Comparison of ENCODE assay signal across 18 cellular contexts in genomic region chr11:134363592-134363991, GRCh38. TPM values are rescaled to one million over a fixed set of nuclear protein-coding genes. Genes with fewer than 3 reads are reported as not detected.
DNase-seq lines count a peak whose midpoint lies in the region; TF ChIP-seq lines count a peak whose summit lies in the region.
"Had no signal": no experiment of that assay in that cellular context is flagged by ENCODE, and none has a peak within 500 bp of the region (broad histone marks: within the 10 kb centered on the region; RNA-seq: fewer than 3 reads in every experiment).

No MANE protein-coding gene starts in this region.

- no peaks in the 10 kb centered on the region for H3K9me3 ChIP-seq in BLaER1
- no peaks in the 10 kb centered on the region for H3K9me3 ChIP-seq in sigmoid colon
- H3K9me3 ChIP-seq: SJCRH30 had no signal

- peaks cover 48% of the 10 kb centered on the region; the same call in 1 of the 2 replicates for H4K20me1 ChIP-seq in BLaER1

- H3K4me3 ChIP-seq in BLaER1 (no peak overlapping the region), sigmoid colon (no peak overlapping the region)
- H3K4me3 ChIP-seq: SJCRH30 had no signal

- intact Hi-C loops in sigmoid colon (cut with DNase I): no loop called here

- WGBS in sigmoid colon, 2 donors: 84 to 87% methylated on average over 7 of the region's 7 CpGs

- no peaks in the 10 kb centered on the region for H3K36me3 ChIP-seq in BLaER1
- peaks cover 0 to 48% (median under 1%) of the 10 kb centered on the region in 4 donors for H3K36me3 ChIP-seq in sigmoid colon
- H3K36me3 ChIP-seq: SJCRH30 had no signal

- H3K4me1 Mint-ChIP-seq in brain: peaks cover 27% of the 10 kb centered on the region

- peak overlapping the region; percentile 56 for H3K4me2 ChIP-seq in BLaER1

- no peak for TF ChIP-seq EP300 in sigmoid colon (IDR thresholded peaks at IDR 0.05)

- peaks cover 67% of the 10 kb centered on the region for H3K4me1 ChIP-seq in BLaER1
- H3K4me1 ChIP-seq in sigmoid colon: peaks cover 0 to 11% (median 0%) of the 10 kb centered on the region in 4 donors
- H3K4me1 ChIP-seq: SJCRH30 had no signal

- no peaks in the 10 kb centered on the region for H3K36me3 Mint-ChIP-seq in brain

- TF ChIP-seq CTCF in brain (conservative IDR thresholded peaks at IDR 0.05) (no peak), sigmoid colon (IDR thresholded peaks at IDR 0.05) (no peak)

- TF ChIP-seq POLR2A in sigmoid colon (IDR thresholded peaks at IDR 0.05): no peak

- H3K4me3 Mint-ChIP-seq in brain: no peak overlapping the region

- peaks cover 6% of the 10 kb centered on the region for H3K27me3 Mint-ChIP-seq in brain

- peaks cover 0 to 6% (median 0%) of the 10 kb centered on the region in 5 experiments for H3K9me3 Mint-ChIP-seq in brain

- no peak overlapping the region for H3K9ac ChIP-seq in BLaER1

- no peaks in the 10 kb centered on the region; the same call in 1 of the 2 replicates for H3K27me3 ChIP-seq in BLaER1
- no peaks in the 10 kb centered on the region for H3K27me3 ChIP-seq in sigmoid colon

- DNase-seq in NAMALWA (ENCODE audit: low spot score) (peak; percentile 30), sigmoid colon (peak; percentile 25), DMS53 treated with DMSO at 0.1 percent for 48 hours (lab: John Stamatoyannopoulos, UW; ENCODE audit: unreplicated experiment) (no peak), NCI-H1436 (lab: John Stamatoyannopoulos, UW) (no peak), T1000 (lab: John Stamatoyannopoulos, UW) (no peak), T-helper 9 cell (no peak)
- DNase-seq: DMS 273 treated with DMSO at 0.1 percent for 48 hours, NCI-H1092, NCI-H446, NCI-H748 treated with DMSO at 0.1 percent for 48 hours, PC-3, SJCRH30 had no signal

- no peak overlapping the region for H3K27ac ChIP-seq in BLaER1
- no peak overlapping the region for H3K27ac ChIP-seq in sigmoid colon
- H3K27ac ChIP-seq: RWPE1, SJCRH30 had no signal

- H3K27ac Mint-ChIP-seq in brain: peak overlapping the region in 3 of 5 experiments; percentile 60 to 97 (median 69)

RNA-seq across cellular contexts. Expression of gene GLB1L2, which starts 31.8 kb away (rescaled TPM):
- 15.2 TPM for polyA plus RNA-seq in brain (ENCODE audit: insufficient read depth, low read depth, low replicate concordance)
- total RNA-seq in sigmoid colon: 100 to 1,000 TPM in 1 of 4 donors, 10 to 100 TPM in 3; 30.8 to 108 (median 51.0) TPM
- 10 to 100 TPM in 1 of 3 donors, 1 to 10 TPM in 2; 4.2 to 16.5 (median 6.0) TPM for polyA plus RNA-seq in sigmoid colon
- total RNA-seq: SJCRH30 had no signal

RNA-seq across cellular contexts. Expression of gene B3GAT1, which starts 48.5 kb away (rescaled TPM):
- polyA plus RNA-seq in brain (ENCODE audit: insufficient read depth, low read depth, low replicate concordance) (110 TPM), sigmoid colon (under 1 TPM in 1 of 3 donors, not detected in 2; 0.63 TPM)
- under 1 TPM in 3 of 4 donors, not detected in 1; 0.16 to 0.28 (median 0.27) TPM for total RNA-seq in sigmoid colon
- total RNA-seq: HepG2, MCF 10A, PC-3, SJCRH30 had no signal
- polyA plus RNA-seq: BJ, HepG2 had no signal

Comparison
In these comparisons a context has a peak if more than half of its experiments do, and no peak if none do; other contexts are left out.
1. DNase-seq: peak in NAMALWA (single experiment) and sigmoid colon (single experiment); none in DMS53 treated with DMSO at 0.1 percent for 48 hours (single experiment), NCI-H1436 (single experiment), T1000 (single experiment) and T-helper 9 cell (single experiment).
2. RNA of gene B3GAT1, which starts 48.5 kb away (polyA plus RNA-seq): 110 TPM in brain (single experiment); 0.63 TPM in sigmoid colon; every median in the first group is over 10 times any median in the second.